8 cellular contexts compared by ENCODE assay signal in genomic region chr11:70755410-70756158, GRCh38.
DNase-seq lines count a peak whose midpoint lies in the region; ATAC-seq and TF ChIP-seq lines count a peak whose summit lies in the region.

No MANE protein-coding gene starts in this region.

- no peaks in the 10 kb centered on the region for H3K79me2 ChIP-seq in DOHH2 (ENCODE audit: control insufficient read depth, low read length)

- H3K4me2 ChIP-seq in DOHH2 (ENCODE audit: low read length), result no peak overlapping the region

- no peaks in the 10 kb centered on the region for H3F3A ChIP-seq in DOHH2 (ENCODE audit: control insufficient read depth, insufficient read depth)

- TF ChIP-seq CTCF in DOHH2 (IDR thresholded peaks at IDR 0.05; ENCODE audit: low read depth, low read length, poor library complexity, severe bottlenecking) (peak; percentile 80), RWPE2 (IDR thresholded peaks at IDR 0.05; ENCODE audit: poor library complexity, severe bottlenecking) (peak; percentile 86), neutrophil (IDR thresholded peaks at IDR 0.05) (peak; percentile 34), testis (IDR thresholded peaks at IDR 0.05) (peak; percentile 88 to 92 (median 91))

- H3K27me3 ChIP-seq in DOHH2 (ENCODE audit: control insufficient read depth, low read length), result no peaks in the 10 kb centered on the region
- H3K27me3 ChIP-seq in RWPE2 (ENCODE audit: insufficient read depth, poor library complexity, severe bottlenecking), result no peaks in the 10 kb centered on the region
- peaks cover 25% of the 10 kb centered on the region for H3K27me3 ChIP-seq in neutrophil
- no peaks in the 10 kb centered on the region for H3K27me3 ChIP-seq in testis

- TF ChIP-seq POLR2A in testis (IDR thresholded peaks at IDR 0.05), result no peak

- H3K9me2 ChIP-seq in DOHH2 (replicated peaks; ENCODE audit: control insufficient read depth, low read length), result no peaks in the 10 kb centered on the region

- H3K36me3 ChIP-seq in DOHH2 (ENCODE audit: control insufficient read depth, low read length) (no peaks in the 10 kb centered on the region), RWPE2 (ENCODE audit: low read depth) (no peaks in the 10 kb centered on the region), neutrophil (no peaks in the 10 kb centered on the region), testis (ENCODE audit: low read depth, missing control alignments) (no peaks in the 10 kb centered on the region)

- H3K9me3 ChIP-seq in DOHH2 (ENCODE audit: control insufficient read depth, insufficient read depth, low read length) (peaks cover 5% of the 10 kb centered on the region; the same call in 1 of the 2 replicates), RWPE2 (ENCODE audit: severe bottlenecking) (peaks cover 7% of the 10 kb centered on the region), neutrophil (no peaks in the 10 kb centered on the region), testis (no peaks in the 10 kb centered on the region)

- H3K27ac ChIP-seq in DOHH2 (ENCODE audit: low read depth, low read length) (no peak overlapping the region), RWPE2 (ENCODE audit: poor library complexity, severe bottlenecking) (no peak overlapping the region), neutrophil (no peak overlapping the region), testis (no peak overlapping the region)

- H3K4me3 ChIP-seq in DOHH2 (ENCODE audit: low read length) (no peak overlapping the region), RWPE2 (ENCODE audit: severe bottlenecking) (no peak overlapping the region), neutrophil (ENCODE audit: low read depth in 1 of 2, low read length in 1 of 2) (no peak overlapping the region), testis (no peak overlapping the region)

- WGBS in testis, 2 donors, result 22 to 60% methylated on average over 6 to 36 of the region's 37 CpGs

- H3K4me1 ChIP-seq in DOHH2 (ENCODE audit: control insufficient read depth, low read length) (no peaks in the 10 kb centered on the region), RWPE2 (ENCODE audit: insufficient read depth, poor library complexity, severe bottlenecking) (peaks cover 5% of the 10 kb centered on the region), neutrophil (ENCODE audit: control insufficient read depth in 1 of 2, insufficient read depth in 1 of 2, low read depth in 1 of 2, low read length in 1 of 2) (no peaks in the 10 kb centered on the region), testis (no peaks in the 10 kb centered on the region)

- ATAC-seq in RWPE2 (ENCODE audit: low read depth) (peak; percentile 96), HG02981 (IDR thresholded peaks at IDR 0.05; ENCODE audit: unreplicated experiment) (no peak)

- H4K20me1 ChIP-seq in DOHH2 (ENCODE audit: control insufficient read depth, insufficient read depth, low read depth, low read length), result no peaks in the 10 kb centered on the region

- intact Hi-C loops in testis (cut with DNase I; ENCODE audit: low total_unique reads), result loop anchor here (10.0 kb wide), 1 partner anchor 291 kb away; no protein-coding TSS in a partner anchor

- DNase-seq in LoVo (ENCODE audit: low spot score) (peak; percentile 71), RWPE2 (ENCODE audit: low spot score) (no peak), foreskin melanocyte (peak; percentile 29), testis (peak; percentile 83)
- peak; percentile 15 for DNase-seq in activated T-helper 9 cell treated with anti-CD3 and anti-CD28 coated beads, Interleukin-2, amount 50 U/mL, for 16 hours (ENCODE audit: low read depth)

Comparison
In these comparisons a context has a peak if more than half of its experiments do, and no peak if none do; other contexts are left out.
1. CTCF ChIP-seq: peak in every context shown above with its lines; median percentile 91 in testis; 86 in RWPE2; 80 in DOHH2; 34 in neutrophil.